7 cellular contexts compared by ENCODE assay signal in the genomic region with DNA sequence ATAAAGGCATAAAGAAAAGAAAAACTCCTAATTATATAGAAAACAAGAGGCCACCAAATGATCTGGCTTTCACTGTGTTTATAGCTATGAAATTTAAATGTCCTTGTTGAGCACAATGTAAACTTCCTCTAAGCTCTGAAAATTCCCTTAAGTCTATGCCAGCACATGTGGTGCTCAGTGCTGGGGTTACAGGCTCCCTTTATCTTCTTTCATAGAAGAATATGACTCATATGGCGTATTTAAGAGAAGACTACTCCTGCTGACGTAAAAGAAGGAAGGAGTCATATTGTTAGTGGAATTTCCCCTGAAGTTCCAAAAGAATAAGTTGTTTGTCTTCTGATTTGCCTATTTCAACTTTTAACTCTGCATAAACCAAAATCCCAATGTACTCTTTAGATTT. TPM values are rescaled to one million over a fixed set of nuclear protein-coding genes. Genes with fewer than 3 reads are reported as not detected.
DNase-seq lines count a peak whose midpoint lies in the region; ATAC-seq and TF ChIP-seq lines count a peak whose summit lies in the region.

No MANE protein-coding gene starts in this region.

- no peak for TF ChIP-seq CTCF in fibroblast of the aortic adventitia (IDR thresholded peaks at IDR 0.05; ENCODE audit: insufficient read depth, low read length)

- peak; percentile 89 for ATAC-seq in GM18870 (IDR thresholded peaks at IDR 0.05; ENCODE audit: unreplicated experiment)
- peak; percentile 77 for ATAC-seq in HG02938 (IDR thresholded peaks at IDR 0.05; ENCODE audit: unreplicated experiment)
- ATAC-seq in T-helper 17 cell, result peak; percentile 83

- peak overlapping the region; percentile 93 for H3K27ac Mint-ChIP-seq in T-helper 17 cell

- intact Hi-C loops in posterior cingulate gyrus (cut with DNase I), result no loop called here
- intact Hi-C loops in posterior vena cava (cut with DNase I), result no loop called here

- no peaks in the 10 kb centered on the region for H3K9me3 ChIP-seq in T-helper 17 cell (ENCODE audit: control insufficient read depth, low read length, poor library complexity, severe bottlenecking)

- H3K4me3 Mint-ChIP-seq in T-helper 17 cell, result no peak overlapping the region

- H3K36me3 Mint-ChIP-seq in T-helper 17 cell (ENCODE audit: low read depth), result peaks cover 2% of the 10 kb centered on the region

- peaks cover 37% of the 10 kb centered on the region for H3K4me1 Mint-ChIP-seq in T-helper 17 cell

- no peaks in the 10 kb centered on the region for H3K27me3 Mint-ChIP-seq in T-helper 17 cell

- no peak overlapping the region for H3K4me3 ChIP-seq in fibroblast of the aortic adventitia (ENCODE audit: low read depth, low read length)

- DNase-seq in T-helper 17 cell, result peak in 1 of 3 donors; percentile 13
- peak; percentile 99 for DNase-seq in fibroblast of the aortic adventitia (ENCODE audit: low read depth)
- peak; percentile 46 for DNase-seq in stimulated activated CD4-positive, alpha-beta T cell treated with anti-CD3 and anti-CD28 coated beads, Interleukin-4, amount 100 ng/mL, for 24 hours
- no peak for DNase-seq in posterior cingulate gyrus
- DNase-seq in posterior vena cava (ENCODE audit: low spot score), result no peak

RNA-seq across cellular contexts. Expression of gene RNF145, which starts 30.4 kb away (rescaled TPM):
- total RNA-seq in T-helper 17 cell (10 to 100 TPM; 61.1 to 70.5 TPM), fibroblast of the aortic adventitia (ENCODE audit: low replicate concordance) (35.2 and 42.9 TPM in 2 replicates), posterior vena cava (10 to 100 TPM; 49.2 to 52.1 TPM)

Comparison
In these comparisons a context has a peak if more than half of its experiments do, and no peak if none do; other contexts are left out.
1. DNase-seq: peak in fibroblast of the aortic adventitia (single experiment) and stimulated activated CD4-positive, alpha-beta T cell treated with anti-CD3 and anti-CD28 coated beads, Interleukin-4, amount 100 ng/mL, for 24 hours (single experiment); none in posterior cingulate gyrus (0 of 10) and posterior vena cava (single experiment).
2. Peak in every context shown above with its lines, with median percentiles within 50 percentile points of each other: ATAC-seq.